Comparison of ENCODE assay signal across 8 cellular contexts in genomic region chr7:128531105-128531954, GRCh38. TPM values are rescaled to one million over a fixed set of nuclear protein-coding genes. Genes with fewer than 3 reads are reported as not detected.
A peak's percentile ranks its signal among the peaks of the same experiment; 100 is the strongest.
DNase-seq lines count a peak whose midpoint lies in the region; ATAC-seq, FAIRE-seq and TF ChIP-seq lines count a peak whose summit lies in the region.
"Not testable (repeated sequence)": the region's sequence is repeated elsewhere in the genome, so short reads cannot be mapped to it uniquely, and the experiment has no call there.

No MANE protein-coding gene starts in this region.

- peak overlapping the region; percentile 69 for H3K4me3 ChIP-seq in A673 (ENCODE audit: low read depth, low read length, poor library complexity, severe bottlenecking)
- H3K4me3 ChIP-seq in WI38 (ENCODE audit: low read depth, low read length) = peak overlapping the region; percentile 76
- H3K4me3 ChIP-seq in mammary epithelial cell (replicated peaks in 1 of 3; ENCODE audit: insufficient read depth in 1 of 3, low read depth in 2 of 3, low read length in 3 of 3) = peak overlapping the region; percentile 50 to 78 (median 76)
- H3K4me3 ChIP-seq in small intestine (ENCODE audit: low read depth in 1 of 2, low read length in 2 of 2) = peak overlapping the region; percentile 73 to 83

- H3K79me2 ChIP-seq in mammary epithelial cell (ENCODE audit: insufficient read depth, low read length) = peaks cover 54% of the 10 kb centered on the region

- in situ Hi-C loops in mammary epithelial cell (cut with MboI; ENCODE audit: low sequenced_read_pairs in 2 of 2) = not testable (repeated sequence)

- H2AFZ ChIP-seq in mammary epithelial cell (ENCODE audit: low read depth, low read length) = peak overlapping the region; percentile 72

- H3K27ac ChIP-seq in A673 (ENCODE audit: low read depth, low read length, poor library complexity, severe bottlenecking) (peak overlapping the region; percentile 92), mammary epithelial cell (ENCODE audit: insufficient read depth, low read depth, low read length) (peak overlapping the region; percentile 74), small intestine (ENCODE audit: low read depth in 1 of 2, low read length in 1 of 2) (peak overlapping the region; percentile 92 to 93)

- not testable (repeated sequence) for TF ChIP-seq CTCF in A673 (conservative IDR thresholded peaks at IDR 0.05; ENCODE audit: low read depth, low read length); WI38 (IDR thresholded peaks at IDR 0.05; ENCODE audit: low read depth, low read length); mammary epithelial cell (conservative IDR thresholded peaks at IDR 0.05 in 1 of 2, IDR thresholded peaks at IDR 0.05 in 1 of 2; ENCODE audit: extremely low read depth in 1 of 2, insufficient read depth in 1 of 2, low read depth in 1 of 2, low read length in 2 of 2)

- not testable (repeated sequence) for H3K4me1 ChIP-seq in A673 (ENCODE audit: insufficient read depth, low read length, poor library complexity, severe bottlenecking); mammary epithelial cell (ENCODE audit: insufficient read depth, low read length); small intestine (ENCODE audit: control insufficient read depth in 2 of 2, insufficient read depth in 1 of 2, low read depth in 1 of 2, low read length in 1 of 2)

- H3K4me2 ChIP-seq in mammary epithelial cell (ENCODE audit: insufficient read depth, low read depth, low read length) = peak overlapping the region; percentile 76

- no CpG with 5 or more reads among the region's 92 CpGs for WGBS in mammary epithelial cell (ENCODE audit: low coverage, missing lambda C conversion rate)
- WGBS in small intestine, 3 donors = 0% methylated on average over 43 to 92 of the region's 92 CpGs

- POLR2A ChIA-PET in A673 (lab: Charles Lee; ENCODE audit: low non-redundant PET) = not testable (repeated sequence)

- BruUV-seq in A673 (replicated peaks; lab: Mats Ljungman, UMichigan); mammary epithelial cell (replicated peaks; lab: Mats Ljungman, UMichigan): not testable (repeated sequence)

- peak overlapping the region; percentile 61 for H3K9ac ChIP-seq in mammary epithelial cell (ENCODE audit: insufficient read depth, low read length)

- intact Hi-C loops in A673 (cut with micrococcal nuclease; ENCODE audit: unreplicated experiment) (loop anchor here (5.0 kb wide), 1 partner anchor 54 kb away; the partner anchor contains the start of gene METTL2B), mammary epithelial cell (cut with micrococcal nuclease) (loop anchor here (5.0 kb wide), 1 partner anchor 54 kb away; the partner anchor contains the start of gene METTL2B)

- DNase-seq in A673 (ENCODE audit: low spot score) (peak; percentile 76), NCI-H2196 (lab: John Stamatoyannopoulos, UW; ENCODE audit: unreplicated experiment) (peak; percentile 88), mammary epithelial cell (peak; percentile 76), iPS-NIHi7 (ENCODE audit: extremely low spot score) (peak; percentile 95), small intestine (peak; percentile 88)

- not testable (repeated sequence) for FAIRE-seq in small intestine (lab: Jason Lieb, UNC)

- not testable (repeated sequence) for H3K36me3 ChIP-seq in A673 (ENCODE audit: insufficient read depth, low read length, poor library complexity, severe bottlenecking); mammary epithelial cell (ENCODE audit: insufficient read depth, low read length); small intestine (ENCODE audit: control insufficient read depth in 2 of 2, insufficient read depth in 2 of 2, low read length in 2 of 2)

- peak; percentile 74 for ATAC-seq in GM18907 (IDR thresholded peaks at IDR 0.05; ENCODE audit: unreplicated experiment)
- peak; percentile 64 for ATAC-seq in HG03135 (IDR thresholded peaks at IDR 0.05; ENCODE audit: unreplicated experiment)

- dilution Hi-C loops in mammary epithelial cell (cut with HindIII; ENCODE audit: low sequenced_read_pairs) = not testable (repeated sequence)

- H4K20me1 ChIP-seq in mammary epithelial cell (ENCODE audit: insufficient read depth, low read length) = not testable (repeated sequence)

- H3K9me3 ChIP-seq in A673 (ENCODE audit: low read depth, low read length, poor library complexity, severe bottlenecking); mammary epithelial cell (replicated peaks; ENCODE audit: insufficient read depth, low read length); small intestine (ENCODE audit: control insufficient read depth, low read depth): not testable (repeated sequence)

- CTCF ChIA-PET in A673 (lab: Charles Lee); mammary epithelial cell (lab: Charles Lee; ENCODE audit: low non-redundant PET): not testable (repeated sequence)

- H3K27me3 ChIP-seq in A673 (replicated peaks; ENCODE audit: insufficient read depth, low read depth, low read length, poor library complexity); mammary epithelial cell (ENCODE audit: insufficient read depth, low read length); small intestine (ENCODE audit: control insufficient read depth in 2 of 2, insufficient read depth in 2 of 2, low read length in 2 of 2): not testable (repeated sequence)

RNA-seq across cellular contexts. Expression of gene METTL2B, which starts 54.8 kb away (rescaled TPM):
- total RNA-seq in A673 (2021) = 53.8 and 58.7 TPM in 2 replicates
- total RNA-seq in mammary epithelial cell = 10 to 100 TPM; 34.7 to 37.3 TPM
- 21.5 TPM for polyA plus RNA-seq in mammary epithelial cell
- 61.8 TPM for polyA minus RNA-seq in mammary epithelial cell
- polyA plus RNA-seq in small intestine = 10 to 100 TPM in 1 of 3 donors, 1 to 10 TPM in 2; 7.4 to 14.4 (median 8.1) TPM

Comparison
In these comparisons a context has a peak if more than half of its experiments do, and no peak if none do; other contexts are left out.
1. Peak in every context shown above with its lines: DNase-seq, ATAC-seq, H3K4me3 ChIP-seq and H3K27ac ChIP-seq.